19 cellular contexts compared by ENCODE assay signal in the genomic region with DNA sequence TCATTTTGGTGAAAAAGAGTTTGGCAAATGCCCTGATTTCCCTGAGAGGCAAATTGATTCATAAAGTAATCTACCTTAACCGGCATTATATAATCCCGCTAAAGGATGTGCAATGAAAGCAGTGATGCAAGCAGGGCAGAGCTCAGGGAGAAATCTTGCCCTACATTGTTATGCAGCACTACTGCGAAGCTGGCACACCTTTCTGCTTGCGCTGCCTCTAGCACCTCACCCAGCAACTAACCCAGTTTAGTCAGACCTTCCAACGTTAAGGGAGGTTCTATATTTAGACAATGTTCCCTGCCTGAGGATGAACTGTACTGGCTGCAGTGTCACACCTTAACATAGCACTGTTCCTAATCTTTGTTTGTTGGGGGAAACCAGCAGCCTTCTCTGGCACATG.
A peak's percentile ranks its signal among the peaks of the same experiment; 100 is the strongest.
DNase-seq lines count a peak whose midpoint lies in the region; ATAC-seq, FAIRE-seq and TF ChIP-seq lines count a peak whose summit lies in the region.
"Had no signal": no experiment of that assay in that cellular context is flagged by ENCODE, and none has a peak within 500 bp of the region (broad histone marks: within the 10 kb centered on the region; RNA-seq: fewer than 3 reads in every experiment).

No MANE protein-coding gene starts in this region.

- no peaks in the 10 kb centered on the region for H3K27me3 ChIP-seq in left ventricle myocardium inferior (ENCODE audit: low read depth)
- H3K27me3 ChIP-seq in psoas muscle (ENCODE audit: insufficient read depth in 3 of 3, low read length in 2 of 3) = no peaks in the 10 kb centered on the region
- no peaks in the 10 kb centered on the region for H3K27me3 ChIP-seq in endodermal cell (ENCODE audit: control insufficient read depth, insufficient read depth, low read length, poor library complexity, severe bottlenecking)

- H3K27ac ChIP-seq in left ventricle myocardium inferior (replicated peaks) = peak overlapping the region; percentile 80
- no peak overlapping the region for H3K27ac ChIP-seq in psoas muscle
- H3K27ac ChIP-seq in endodermal cell (ENCODE audit: low read depth, low read length) = no peak overlapping the region
- H3K27ac ChIP-seq: A549 had no signal

- H3K9me3 ChIP-seq in left ventricle myocardium inferior (replicated peaks) (no peaks in the 10 kb centered on the region), psoas muscle (no peaks in the 10 kb centered on the region), endodermal cell (ENCODE audit: control insufficient read depth, low read length) (no peaks in the 10 kb centered on the region)
- H3K9me3 ChIP-seq: A549 had no signal

- no peaks in the 10 kb centered on the region for H3K36me3 Mint-ChIP-seq in endodermal cell (ENCODE audit: low read depth)
- H3K36me3 Mint-ChIP-seq: CD14-positive monocyte had no signal

- H3K4me1 ChIP-seq in left ventricle myocardium inferior = peaks cover 27% of the 10 kb centered on the region
- H3K4me1 ChIP-seq in psoas muscle = peaks cover 7% of the 10 kb centered on the region
- peaks cover 6% of the 10 kb centered on the region for H3K4me1 ChIP-seq in endodermal cell (ENCODE audit: control insufficient read depth, insufficient read depth, low read length)
- H3K4me1 ChIP-seq: A549 had no signal

- no peaks in the 10 kb centered on the region for H3K9me3 Mint-ChIP-seq in endodermal cell
- H3K9me3 Mint-ChIP-seq: CD14-positive monocyte had no signal

- no peak overlapping the region for H3K4me3 Mint-ChIP-seq in endodermal cell
- H3K4me3 Mint-ChIP-seq: CD14-positive monocyte had no signal

- H3K4me3 ChIP-seq in epithelial cell of esophagus (ENCODE audit: low read length) (no peak overlapping the region), left ventricle myocardium inferior (no peak overlapping the region), psoas muscle (no peak overlapping the region), endodermal cell (ENCODE audit: low read length) (no peak overlapping the region)
- H3K4me3 ChIP-seq: A549 had no signal

- TF ChIP-seq CTCF in epithelial cell of esophagus (IDR thresholded peaks at IDR 0.05; ENCODE audit: insufficient read depth, low read depth, low read length, missing control alignments) = no peak
- TF ChIP-seq CTCF in left ventricle myocardium inferior (IDR thresholded peaks at IDR 0.05; ENCODE audit: borderline replicate concordance) = no peak
- TF ChIP-seq CTCF in psoas muscle (IDR thresholded peaks at IDR 0.05) = no peak
- no peak for TF ChIP-seq CTCF in endodermal cell (conservative IDR thresholded peaks at IDR 0.05)

- ATAC-seq in psoas muscle = peak; percentile 89 to 99 (median 98)
- ATAC-seq: A549, HCT116 had no signal

- no peak for DNase-seq in HTR-8/SVneo (ENCODE audit: insufficient read length, low spot score)
- peak; percentile 64 for DNase-seq in epithelial cell of esophagus (ENCODE audit: low read depth)
- DNase-seq in left ventricle myocardium inferior = peak; percentile 35
- DNase-seq in psoas muscle = peak; percentile 23 to 76
- DNase-seq in NCI-H2081 treated with DMSO at 0.1 percent for 48 hours (lab: John Stamatoyannopoulos, UW) = no peak
- DNase-seq in pons (ENCODE audit: low spot score) = no peak
- no peak for DNase-seq in endodermal cell
- no peak for DNase-seq in SKM-1 treated with dmso at 0.1 percent for 144 hours (lab: John Stamatoyannopoulos, UW; ENCODE audit: unreplicated experiment)
- DNase-seq: COR-L47; NCI-H1436 treated with DMSO at 0.1 percent for 48 hours; NCI-H2107; NCI-H345; NCI-H526 treated with DMSO at 0.1 percent for 48 hours; NK-92 treated with Interleukin-12 subunit alpha and Interleukin-12 subunit beta, amount 100 ng/mL, for 24 hours; OCI-M1 had no signal

- FAIRE-seq in HTR-8/SVneo (lab: Jason Lieb, UNC) = peak; percentile 98
- FAIRE-seq: A549, GM19239 had no signal

- H3K36me3 ChIP-seq in left ventricle myocardium inferior (no peaks in the 10 kb centered on the region), psoas muscle (ENCODE audit: insufficient read depth in 1 of 2, low read depth in 1 of 2) (no peaks in the 10 kb centered on the region), endodermal cell (ENCODE audit: control insufficient read depth, insufficient read depth, low read length) (no peaks in the 10 kb centered on the region)

- H3K27ac Mint-ChIP-seq in endodermal cell = no peak overlapping the region
- H3K27ac Mint-ChIP-seq: CD14-positive monocyte had no signal

- intact Hi-C loops in left ventricle myocardium inferior (cut with micrococcal nuclease) (no loop called here), psoas muscle (cut with DNase I) (no loop called here)

- no peaks in the 10 kb centered on the region for H3K27me3 Mint-ChIP-seq in endodermal cell (ENCODE audit: insufficient read depth)

- no peaks in the 10 kb centered on the region for H3K4me1 Mint-ChIP-seq in endodermal cell
- H3K4me1 Mint-ChIP-seq: CD14-positive monocyte had no signal

- 42 to 54% (median 43%) methylated on average over 5 of the region's 5 CpGs for WGBS in psoas muscle, 3 donors
- WGBS in endodermal cell (ENCODE audit: insufficient coverage in 1 of 2, insufficient read length in 1 of 2), 2 experiments = 88 to 94% methylated on average over 4 to 5 of the region's 5 CpGs

- H3K9ac ChIP-seq in endodermal cell (ENCODE audit: extremely low read depth, low read length, poor library complexity, severe bottlenecking) = no peak overlapping the region

Comparison
In these comparisons a context has a peak if more than half of its experiments do, and no peak if none do; other contexts are left out.
1. DNase-seq: peak in epithelial cell of esophagus (single experiment), left ventricle myocardium inferior (single experiment) and psoas muscle (2 of 2); none in HTR-8/SVneo (single experiment), NCI-H2081 treated with DMSO at 0.1 percent for 48 hours (single experiment), pons (single experiment), endodermal cell (single experiment) and SKM-1 treated with dmso at 0.1 percent for 144 hours (single experiment).